Comparison of ENCODE assay signal across 1 cellular context in the genomic region with DNA sequence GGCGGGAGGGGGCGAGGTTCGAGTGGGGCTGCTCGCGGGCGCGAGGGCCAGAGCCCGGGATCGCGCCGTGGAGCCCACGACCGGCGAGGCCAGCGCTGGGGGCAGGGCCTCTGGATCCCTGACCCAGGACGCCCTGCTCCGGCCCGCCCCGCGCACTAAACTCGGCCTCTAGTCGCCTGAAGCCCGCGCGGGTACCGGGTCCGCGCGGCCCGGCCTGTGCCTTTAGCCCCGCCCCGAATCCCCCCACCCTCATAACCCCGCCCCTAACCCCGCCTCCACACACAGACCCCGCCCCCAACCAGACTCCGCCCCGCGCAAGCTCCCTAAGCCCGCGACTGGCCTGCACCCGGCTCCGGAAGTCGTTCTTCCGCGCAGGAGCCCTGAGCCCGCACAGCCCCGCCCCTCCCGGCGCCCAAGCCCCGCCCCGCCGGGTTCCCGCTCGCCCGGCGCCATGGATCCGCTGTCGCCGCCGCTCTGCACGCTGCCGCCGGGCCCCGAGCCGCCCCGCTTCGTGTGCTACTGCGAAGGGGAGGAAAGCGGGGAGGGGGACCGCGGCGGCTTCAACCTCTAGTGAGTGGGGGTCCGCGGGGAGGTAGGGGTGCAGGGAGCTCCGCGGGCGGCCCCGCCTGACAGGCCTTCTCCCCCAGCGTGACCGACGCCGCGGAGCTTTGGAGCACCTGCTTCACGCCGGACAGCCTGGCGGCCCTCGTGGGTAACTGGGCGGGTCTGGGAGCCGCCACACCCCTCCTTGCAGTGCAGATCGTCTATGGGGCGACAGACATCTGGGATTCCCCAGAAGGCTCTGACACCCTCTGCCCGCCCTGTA.
TF ChIP-seq lines count a peak whose summit lies in the region.

A gene with protein sequence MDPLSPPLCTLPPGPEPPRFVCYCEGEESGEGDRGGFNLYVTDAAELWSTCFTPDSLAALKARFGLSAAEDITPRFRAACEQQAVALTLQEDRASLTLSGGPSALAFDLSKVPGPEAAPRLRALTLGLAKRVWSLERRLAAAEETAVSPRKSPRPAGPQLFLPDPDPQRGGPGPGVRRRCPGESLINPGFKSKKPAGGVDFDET (plus strand): TSS at position 430 of the 826 bp plus-strand sequence. CDS start 22 bp downstream, at position 452.

TF ChIP-seq in K562, 482 proteins besides CTCF, POLR2A, EP300 and RAD21 (continued from another document and continues in another):
- TF ChIP-seq ZNF407 (IDR thresholded peaks at IDR 0.05; ENCODE audit: low read depth) (no peak), SMAD2 (IDR thresholded peaks at IDR 0.05; ENCODE audit: low read depth, low read length) (no peak), ZBTB1 (CRISPR knock-in tag; IDR thresholded peaks at IDR 0.05; ENCODE audit: borderline replicate concordance, low read depth) (peak; percentile 63; the same call in 1 of the 2 replicates), ZNF707 (CRISPR knock-in tag; conservative IDR thresholded peaks at IDR 0.05) (no peak), ZFX (CRISPR knock-in tag; IDR thresholded peaks at IDR 0.05) (peak; percentile 84), FOXP1 (CRISPR knock-in tag; IDR thresholded peaks at IDR 0.05) (no peak; the same call in 1 of the 2 replicates), ZNF785 (CRISPR knock-in tag; IDR thresholded peaks at IDR 0.05) (no peak), SAFB (IDR thresholded peaks at IDR 0.05; ENCODE audit: borderline replicate concordance, low read depth, low read length) (peak; percentile 98), KDM4B (IDR thresholded peaks at IDR 0.05; ENCODE audit: borderline replicate concordance in 2 of 2, low read depth in 1 of 2) (no peak), OTX1 (CRISPR knock-in tag; IDR thresholded peaks at IDR 0.05) (no peak), EP400 (IDR thresholded peaks at IDR 0.05) (peak; percentile 90; the same call in 1 of the 2 replicates), ZBTB9 (CRISPR knock-in tag; IDR thresholded peaks at IDR 0.05) (peak; percentile 34; the same call in 1 of the 2 replicates), SLC30A9 (CRISPR knock-in tag; IDR thresholded peaks at IDR 0.05) (no peak), KLF13 (tag; IDR thresholded peaks at IDR 0.05; ENCODE audit: borderline replicate concordance, low read depth) (peak; percentile 89), HNRNPLL (IDR thresholded peaks at IDR 0.05; ENCODE audit: low read depth, low read length, poor library complexity, severe bottlenecking) (peak; percentile 39), CXXC5 (CRISPR knock-in tag; IDR thresholded peaks at IDR 0.05) (peak; percentile 75), ZNF699 (CRISPR knock-in tag; IDR thresholded peaks at IDR 0.05; ENCODE audit: insufficient replicate concordance) (no peak), BDP1 (IDR thresholded peaks at IDR 0.05; ENCODE audit: insufficient read depth, insufficient read length) (no peak), NCOR1 (IDR thresholded peaks at IDR 0.05) (0 out of 2 replicates have a peak, but pooled peaks have one; percentile 1), RBM25 (IDR thresholded peaks at IDR 0.05; ENCODE audit: low read depth, low read length, severe bottlenecking) (no peak), SFPQ (IDR thresholded peaks at IDR 0.05; ENCODE audit: low read depth, low read length) (no peak), NRF1 (conservative IDR thresholded peaks at IDR 0.05 in 1 of 2, IDR thresholded peaks at IDR 0.05 in 1 of 2) (peak; percentile 14 to 74), RBM39 (optimal IDR thresholded peaks at IDR 0.05; ENCODE audit: low read depth, low read length) (no peak), HIVEP1 (CRISPR knock-in tag; IDR thresholded peaks at IDR 0.05) (no peak), AFF1 (IDR thresholded peaks at IDR 0.05; ENCODE audit: low read depth in 1 of 2, partially characterized antibody in 2 of 2) (no peak)
- TF ChIP-seq, protein P1, sequence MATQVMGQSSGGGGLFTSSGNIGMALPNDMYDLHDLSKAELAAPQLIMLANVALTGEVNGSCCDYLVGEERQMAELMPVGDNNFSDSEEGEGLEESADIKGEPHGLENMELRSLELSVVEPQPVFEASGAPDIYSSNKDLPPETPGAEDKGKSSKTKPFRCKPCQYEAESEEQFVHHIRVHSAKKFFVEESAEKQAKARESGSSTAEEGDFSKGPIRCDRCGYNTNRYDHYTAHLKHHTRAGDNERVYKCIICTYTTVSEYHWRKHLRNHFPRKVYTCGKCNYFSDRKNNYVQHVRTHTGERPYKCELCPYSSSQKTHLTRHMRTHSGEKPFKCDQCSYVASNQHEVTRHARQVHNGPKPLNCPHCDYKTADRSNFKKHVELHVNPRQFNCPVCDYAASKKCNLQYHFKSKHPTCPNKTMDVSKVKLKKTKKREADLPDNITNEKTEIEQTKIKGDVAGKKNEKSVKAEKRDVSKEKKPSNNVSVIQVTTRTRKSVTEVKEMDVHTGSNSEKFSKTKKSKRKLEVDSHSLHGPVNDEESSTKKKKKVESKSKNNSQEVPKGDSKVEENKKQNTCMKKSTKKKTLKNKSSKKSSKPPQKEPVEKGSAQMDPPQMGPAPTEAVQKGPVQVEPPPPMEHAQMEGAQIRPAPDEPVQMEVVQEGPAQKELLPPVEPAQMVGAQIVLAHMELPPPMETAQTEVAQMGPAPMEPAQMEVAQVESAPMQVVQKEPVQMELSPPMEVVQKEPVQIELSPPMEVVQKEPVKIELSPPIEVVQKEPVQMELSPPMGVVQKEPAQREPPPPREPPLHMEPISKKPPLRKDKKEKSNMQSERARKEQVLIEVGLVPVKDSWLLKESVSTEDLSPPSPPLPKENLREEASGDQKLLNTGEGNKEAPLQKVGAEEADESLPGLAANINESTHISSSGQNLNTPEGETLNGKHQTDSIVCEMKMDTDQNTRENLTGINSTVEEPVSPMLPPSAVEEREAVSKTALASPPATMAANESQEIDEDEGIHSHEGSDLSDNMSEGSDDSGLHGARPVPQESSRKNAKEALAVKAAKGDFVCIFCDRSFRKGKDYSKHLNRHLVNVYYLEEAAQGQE (CRISPR knock-in tag; IDR thresholded peaks at IDR 0.05; ENCODE audit: low read depth), result peak; percentile 37; the same call in 1 of the 2 replicates
- TF ChIP-seq, protein P2, sequence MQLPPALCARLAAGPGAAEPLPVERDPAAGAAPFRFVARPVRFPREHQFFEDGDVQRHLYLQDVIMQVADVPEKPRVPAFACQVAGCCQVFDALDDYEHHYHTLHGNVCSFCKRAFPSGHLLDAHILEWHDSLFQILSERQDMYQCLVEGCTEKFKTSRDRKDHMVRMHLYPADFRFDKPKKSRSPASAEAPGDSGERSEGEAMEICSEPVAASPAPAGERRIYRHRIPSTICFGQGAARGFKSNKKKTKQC (CRISPR knock-in tag; IDR thresholded peaks at IDR 0.05), result peak; percentile 79; the same call in 1 of the 2 replicates
- TF ChIP-seq, protein P3, sequence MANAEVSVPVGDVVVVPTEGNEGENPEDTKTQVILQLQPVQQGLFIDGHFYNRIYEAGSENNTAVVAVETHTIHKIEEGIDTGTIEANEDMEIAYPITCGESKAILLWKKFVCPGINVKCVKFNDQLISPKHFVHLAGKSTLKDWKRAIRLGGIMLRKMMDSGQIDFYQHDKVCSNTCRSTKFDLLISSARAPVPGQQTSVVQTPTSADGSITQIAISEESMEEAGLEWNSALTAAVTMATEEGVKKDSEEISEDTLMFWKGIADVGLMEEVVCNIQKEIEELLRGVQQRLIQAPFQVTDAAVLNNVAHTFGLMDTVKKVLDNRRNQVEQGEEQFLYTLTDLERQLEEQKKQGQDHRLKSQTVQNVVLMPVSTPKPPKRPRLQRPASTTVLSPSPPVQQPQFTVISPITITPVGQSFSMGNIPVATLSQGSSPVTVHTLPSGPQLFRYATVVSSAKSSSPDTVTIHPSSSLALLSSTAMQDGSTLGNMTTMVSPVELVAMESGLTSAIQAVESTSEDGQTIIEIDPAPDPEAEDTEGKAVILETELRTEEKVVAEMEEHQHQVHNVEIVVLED (CRISPR knock-in tag; IDR thresholded peaks at IDR 0.05), result peak; percentile 50
